In genomic region chr20:25397081-25397480, GRCh38 we compare ENCODE assay signal across 17 cellular contexts.
"Had no signal": no experiment of that assay in that cellular context is flagged by ENCODE, and none has a peak within 500 bp of the region (broad histone marks: within the 10 kb centered on the region; RNA-seq: fewer than 3 reads in every experiment).

No MANE protein-coding gene starts in this region.

- H3K9me3 ChIP-seq: lower lobe of right lung, ovary, thyroid gland had no signal

- H3K36me3 Mint-ChIP-seq: naive B cell; stimulated activated effector memory CD8-positive, alpha-beta T cell treated with anti-CD3 and anti-CD28 coated beads, Interleukin-12 subunit alpha, Interleukin-12 subunit beta, amount 100 ng/mL, for 72 hours had no signal

- H3K27ac Mint-ChIP-seq: activated naive CD8-positive, alpha-beta T cell treated with anti-CD3 and anti-CD28 coated beads, Interleukin-2, amount 50 U/mL, for 24 hours; endodermal cell; naive B cell; stimulated activated effector memory CD8-positive, alpha-beta T cell treated with anti-CD3 and anti-CD28 coated beads, Interleukin-12 subunit alpha, Interleukin-12 subunit beta, amount 100 ng/mL, for 72 hours; T-helper 2 cell treated with Interferon-gamma antibody and Interleukin-4, amounts not matched to agents 5 μg/mL and 100 μg/mL, for 36 hours had no signal

- H3K4me1 ChIP-seq: lower lobe of right lung had no signal

- H3K4me3 ChIP-seq: lower lobe of right lung, ovary, sigmoid colon, thyroid gland had no signal

- DNase-seq: activated CD4-positive, CD25-positive, alpha-beta regulatory T cell treated with anti-CD3 and anti-CD28 coated beads, Interleukin-2, amount 50 U/mL, for 72 hours; activated naive CD4-positive, alpha-beta T cell treated with Interleukin-2 at 50 U/mL for 16 hours; activated naive CD8-positive, alpha-beta T cell treated with anti-CD3 and anti-CD28 coated beads, Interleukin-2, amount 50 U/mL, for 24 hours; activated T-cell treated with anti-CD3 and anti-CD28 coated beads for 4 hours; aorta; endodermal cell; head of caudate nucleus; left cardiac atrium; lower lobe of right lung; midbrain; naive B cell; ovary; sigmoid colon; stimulated activated CD4-positive, alpha-beta T cell treated with anti-CD3 and anti-CD28 coated beads, Interleukin-12 subunit alpha, Interleukin-12 subunit beta, amount 100 ng/mL, for 4 hours; thyroid gland had no signal

- H3K27me3 ChIP-seq: ovary, sigmoid colon, thyroid gland had no signal

- H3K27ac ChIP-seq: lower lobe of right lung, ovary, sigmoid colon, thyroid gland had no signal

- H3K4me1 Mint-ChIP-seq: activated naive CD8-positive, alpha-beta T cell treated with anti-CD3 and anti-CD28 coated beads, Interleukin-2, amount 50 U/mL, for 24 hours; stimulated activated effector memory CD8-positive, alpha-beta T cell treated with anti-CD3 and anti-CD28 coated beads, Interleukin-12 subunit alpha, Interleukin-12 subunit beta, amount 100 ng/mL, for 72 hours had no signal

- H3K4me3 Mint-ChIP-seq: activated naive CD8-positive, alpha-beta T cell treated with anti-CD3 and anti-CD28 coated beads, Interleukin-2, amount 50 U/mL, for 24 hours; endodermal cell; naive B cell; stimulated activated effector memory CD8-positive, alpha-beta T cell treated with anti-CD3 and anti-CD28 coated beads, Interleukin-12 subunit alpha, Interleukin-12 subunit beta, amount 100 ng/mL, for 72 hours; T-helper 2 cell treated with Interferon-gamma antibody and Interleukin-4, amounts not matched to agents 5 μg/mL and 100 μg/mL, for 36 hours had no signal

- H3K36me3 ChIP-seq: lower lobe of right lung, ovary, sigmoid colon, thyroid gland had no signal

- H3K9me3 Mint-ChIP-seq: activated naive CD8-positive, alpha-beta T cell treated with anti-CD3 and anti-CD28 coated beads, Interleukin-2, amount 50 U/mL, for 24 hours; stimulated activated effector memory CD8-positive, alpha-beta T cell treated with anti-CD3 and anti-CD28 coated beads, Interleukin-12 subunit alpha, Interleukin-12 subunit beta, amount 100 ng/mL, for 72 hours had no signal

- ATAC-seq: activated naive CD8-positive, alpha-beta T cell treated with anti-CD3 and anti-CD28 coated beads, Interleukin-2, amount 50 U/mL, for 24 hours; left cardiac atrium; lower lobe of right lung; stimulated activated effector memory CD8-positive, alpha-beta T cell treated with anti-CD3 and anti-CD28 coated beads, Interleukin-12 subunit alpha, Interleukin-12 subunit beta, amount 100 ng/mL, for 72 hours had no signal

- H3K27me3 Mint-ChIP-seq: activated naive CD8-positive, alpha-beta T cell treated with anti-CD3 and anti-CD28 coated beads, Interleukin-2, amount 50 U/mL, for 24 hours had no signal
